Comparison of ENCODE assay signal across 9 cellular contexts in genomic region chr2:28513097-28513496, GRCh38. TPM values are rescaled to one million over a fixed set of nuclear protein-coding genes. Genes with fewer than 3 reads are reported as not detected.
"Had no signal": no experiment of that assay in that cellular context is flagged by ENCODE, and none has a peak within 500 bp of the region (broad histone marks: within the 10 kb centered on the region; RNA-seq: fewer than 3 reads in every experiment).

No MANE protein-coding gene starts in this region.

- FAIRE-seq: H1, H54, HTR-8/SVneo, K562 had no signal

- H3K4me2 ChIP-seq: GM23338 had no signal

- H3K4me1 Mint-ChIP-seq: GM23338, H9 had no signal

- DNase-seq: H9, HCEC 1CT, IMR-90 had no signal

- H3K4me3 Mint-ChIP-seq: GM23338, H9 had no signal

- H3K4me3 ChIP-seq: GM23338, K562 had no signal

- H3K27ac Mint-ChIP-seq: GM23338, H9 had no signal

- H2AFZ ChIP-seq: GM23338 had no signal

- ATAC-seq: GM23338, K562 had no signal

RNA-seq across cellular contexts. Expression of gene PLB1, which starts 17.2 kb away (rescaled TPM):
- total RNA-seq: H9, HT-29 had no signal
